2 cellular contexts compared by ENCODE assay signal in the genomic region with DNA sequence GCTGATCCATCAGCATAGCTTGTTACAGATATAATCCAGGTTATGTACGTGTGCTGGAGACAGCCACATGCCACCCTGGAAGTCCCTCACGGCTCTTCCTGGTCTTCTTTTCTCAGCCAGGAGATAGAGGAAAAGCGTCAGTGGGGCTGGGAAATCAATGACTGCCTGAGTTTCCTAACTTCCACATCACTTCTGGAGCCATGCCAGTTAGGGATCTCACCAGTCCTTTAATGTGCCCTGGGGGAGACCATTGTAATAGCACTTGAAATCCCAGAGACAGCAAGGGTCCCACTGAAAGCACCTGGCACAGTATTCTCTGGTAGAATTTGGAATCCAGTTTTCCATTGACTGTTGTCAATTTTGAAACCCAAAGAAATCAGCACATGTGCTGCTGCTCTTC.
A peak's percentile ranks its signal among the peaks of the same experiment; 100 is the strongest.
TF ChIP-seq lines count a peak whose summit lies in the region.

No MANE protein-coding gene starts in this region.

TF ChIP-seq in IMR-90, 13 proteins besides CTCF, POLR2A, EP300 and RAD21:
- TF ChIP-seq CHD1 (IDR thresholded peaks at IDR 0.05; ENCODE audit: low read depth, low read length) (no peak), NFE2L2 (IDR thresholded peaks at IDR 0.05; ENCODE audit: low read depth, low read length) (no peak), MAZ (IDR thresholded peaks at IDR 0.05; ENCODE audit: borderline replicate concordance, low read depth, low read length) (no peak), RFX5 (IDR thresholded peaks at IDR 0.05; ENCODE audit: low read depth, low read length) (no peak), RCOR1 (IDR thresholded peaks at IDR 0.05; ENCODE audit: insufficient replicate concordance, low read length) (no peak), SMC3 (IDR thresholded peaks at IDR 0.05; ENCODE audit: low read depth, low read length) (no peak), FOS (IDR thresholded peaks at IDR 0.05; ENCODE audit: low read depth, low read length) (no peak), BHLHE40 (IDR thresholded peaks at IDR 0.05; ENCODE audit: low read depth, low read length) (no peak), MXI1 (IDR thresholded peaks at IDR 0.05; ENCODE audit: borderline replicate concordance, low read depth, low read length) (no peak), CEBPB (IDR thresholded peaks at IDR 0.05; ENCODE audit: low read depth, low read length) (no peak), MAFK (IDR thresholded peaks at IDR 0.05; ENCODE audit: low read depth, low read length) (no peak)
- TF ChIP-seq, protein P1, sequence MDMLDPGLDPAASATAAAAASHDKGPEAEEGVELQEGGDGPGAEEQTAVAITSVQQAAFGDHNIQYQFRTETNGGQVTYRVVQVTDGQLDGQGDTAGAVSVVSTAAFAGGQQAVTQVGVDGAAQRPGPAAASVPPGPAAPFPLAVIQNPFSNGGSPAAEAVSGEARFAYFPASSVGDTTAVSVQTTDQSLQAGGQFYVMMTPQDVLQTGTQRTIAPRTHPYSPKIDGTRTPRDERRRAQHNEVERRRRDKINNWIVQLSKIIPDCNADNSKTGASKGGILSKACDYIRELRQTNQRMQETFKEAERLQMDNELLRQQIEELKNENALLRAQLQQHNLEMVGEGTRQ (IDR thresholded peaks at IDR 0.05; ENCODE audit: low read depth, low read length) = no peak
- TF ChIP-seq, protein P2, sequence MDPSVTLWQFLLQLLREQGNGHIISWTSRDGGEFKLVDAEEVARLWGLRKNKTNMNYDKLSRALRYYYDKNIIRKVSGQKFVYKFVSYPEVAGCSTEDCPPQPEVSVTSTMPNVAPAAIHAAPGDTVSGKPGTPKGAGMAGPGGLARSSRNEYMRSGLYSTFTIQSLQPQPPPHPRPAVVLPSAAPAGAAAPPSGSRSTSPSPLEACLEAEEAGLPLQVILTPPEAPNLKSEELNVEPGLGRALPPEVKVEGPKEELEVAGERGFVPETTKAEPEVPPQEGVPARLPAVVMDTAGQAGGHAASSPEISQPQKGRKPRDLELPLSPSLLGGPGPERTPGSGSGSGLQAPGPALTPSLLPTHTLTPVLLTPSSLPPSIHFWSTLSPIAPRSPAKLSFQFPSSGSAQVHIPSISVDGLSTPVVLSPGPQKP (IDR thresholded peaks at IDR 0.05; ENCODE audit: borderline replicate concordance, low read depth, low read length) = no peak

TF ChIP-seq in K562, 482 proteins besides CTCF, POLR2A, EP300 and RAD21:
- TF ChIP-seq, protein P3, sequence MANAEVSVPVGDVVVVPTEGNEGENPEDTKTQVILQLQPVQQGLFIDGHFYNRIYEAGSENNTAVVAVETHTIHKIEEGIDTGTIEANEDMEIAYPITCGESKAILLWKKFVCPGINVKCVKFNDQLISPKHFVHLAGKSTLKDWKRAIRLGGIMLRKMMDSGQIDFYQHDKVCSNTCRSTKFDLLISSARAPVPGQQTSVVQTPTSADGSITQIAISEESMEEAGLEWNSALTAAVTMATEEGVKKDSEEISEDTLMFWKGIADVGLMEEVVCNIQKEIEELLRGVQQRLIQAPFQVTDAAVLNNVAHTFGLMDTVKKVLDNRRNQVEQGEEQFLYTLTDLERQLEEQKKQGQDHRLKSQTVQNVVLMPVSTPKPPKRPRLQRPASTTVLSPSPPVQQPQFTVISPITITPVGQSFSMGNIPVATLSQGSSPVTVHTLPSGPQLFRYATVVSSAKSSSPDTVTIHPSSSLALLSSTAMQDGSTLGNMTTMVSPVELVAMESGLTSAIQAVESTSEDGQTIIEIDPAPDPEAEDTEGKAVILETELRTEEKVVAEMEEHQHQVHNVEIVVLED (CRISPR knock-in tag; IDR thresholded peaks at IDR 0.05) = no peak
- TF ChIP-seq NFIC (IDR thresholded peaks at IDR 0.05) (peak; percentile 36; the same call in 1 of the 2 replicates), ZNF347 (CRISPR knock-in tag; IDR thresholded peaks at IDR 0.05; ENCODE audit: low read depth) (no peak), ZNF239 (CRISPR knock-in tag; IDR thresholded peaks at IDR 0.05) (no peak), XRCC5 (IDR thresholded peaks at IDR 0.05; ENCODE audit: low read depth, low read length) (no peak), SMARCE1 (IDR thresholded peaks at IDR 0.05) (no peak), E2F3 (CRISPR knock-in tag; IDR thresholded peaks at IDR 0.05) (no peak), PYGO2 (tag; IDR thresholded peaks at IDR 0.05) (no peak), ELF4 (CRISPR knock-in tag; IDR thresholded peaks at IDR 0.05) (no peak), KHSRP (IDR thresholded peaks at IDR 0.05) (no peak), FOXA3 (CRISPR knock-in tag; conservative IDR thresholded peaks at IDR 0.05 in 1 of 2, IDR thresholded peaks at IDR 0.05 in 1 of 2) (no peak), JUND (IDR thresholded peaks at IDR 0.05; ENCODE audit: borderline replicate concordance, low read depth, low read length) (no peak), JUND (tag; IDR thresholded peaks at IDR 0.05; ENCODE audit: borderline replicate concordance, low read depth, low read length) (no peak)
- TF ChIP-seq, protein P4, sequence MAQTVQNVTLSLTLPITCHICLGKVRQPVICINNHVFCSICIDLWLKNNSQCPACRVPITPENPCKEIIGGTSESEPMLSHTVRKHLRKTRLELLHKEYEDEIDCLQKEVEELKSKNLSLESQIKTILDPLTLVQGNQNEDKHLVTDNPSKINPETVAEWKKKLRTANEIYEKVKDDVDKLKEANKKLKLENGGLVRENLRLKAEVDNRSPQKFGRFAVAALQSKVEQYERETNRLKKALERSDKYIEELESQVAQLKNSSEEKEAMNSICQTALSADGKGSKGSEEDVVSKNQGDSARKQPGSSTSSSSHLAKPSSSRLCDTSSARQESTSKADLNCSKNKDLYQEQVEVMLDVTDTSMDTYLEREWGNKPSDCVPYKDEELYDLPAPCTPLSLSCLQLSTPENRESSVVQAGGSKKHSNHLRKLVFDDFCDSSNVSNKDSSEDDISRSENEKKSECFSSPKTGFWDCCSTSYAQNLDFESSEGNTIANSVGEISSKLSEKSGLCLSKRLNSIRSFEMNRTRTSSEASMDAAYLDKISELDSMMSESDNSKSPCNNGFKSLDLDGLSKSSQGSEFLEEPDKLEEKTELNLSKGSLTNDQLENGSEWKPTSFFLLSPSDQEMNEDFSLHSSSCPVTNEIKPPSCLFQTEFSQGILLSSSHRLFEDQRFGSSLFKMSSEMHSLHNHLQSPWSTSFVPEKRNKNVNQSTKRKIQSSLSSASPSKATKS (CRISPR knock-in tag; IDR thresholded peaks at IDR 0.05) = no peak
- TF ChIP-seq, protein P5, sequence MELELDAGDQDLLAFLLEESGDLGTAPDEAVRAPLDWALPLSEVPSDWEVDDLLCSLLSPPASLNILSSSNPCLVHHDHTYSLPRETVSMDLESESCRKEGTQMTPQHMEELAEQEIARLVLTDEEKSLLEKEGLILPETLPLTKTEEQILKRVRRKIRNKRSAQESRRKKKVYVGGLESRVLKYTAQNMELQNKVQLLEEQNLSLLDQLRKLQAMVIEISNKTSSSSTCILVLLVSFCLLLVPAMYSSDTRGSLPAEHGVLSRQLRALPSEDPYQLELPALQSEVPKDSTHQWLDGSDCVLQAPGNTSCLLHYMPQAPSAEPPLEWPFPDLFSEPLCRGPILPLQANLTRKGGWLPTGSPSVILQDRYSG (tag; conservative IDR thresholded peaks at IDR 0.05; ENCODE audit: low read depth) = no peak; the same call in 1 of the 2 replicates
- TF ChIP-seq, protein P6, sequence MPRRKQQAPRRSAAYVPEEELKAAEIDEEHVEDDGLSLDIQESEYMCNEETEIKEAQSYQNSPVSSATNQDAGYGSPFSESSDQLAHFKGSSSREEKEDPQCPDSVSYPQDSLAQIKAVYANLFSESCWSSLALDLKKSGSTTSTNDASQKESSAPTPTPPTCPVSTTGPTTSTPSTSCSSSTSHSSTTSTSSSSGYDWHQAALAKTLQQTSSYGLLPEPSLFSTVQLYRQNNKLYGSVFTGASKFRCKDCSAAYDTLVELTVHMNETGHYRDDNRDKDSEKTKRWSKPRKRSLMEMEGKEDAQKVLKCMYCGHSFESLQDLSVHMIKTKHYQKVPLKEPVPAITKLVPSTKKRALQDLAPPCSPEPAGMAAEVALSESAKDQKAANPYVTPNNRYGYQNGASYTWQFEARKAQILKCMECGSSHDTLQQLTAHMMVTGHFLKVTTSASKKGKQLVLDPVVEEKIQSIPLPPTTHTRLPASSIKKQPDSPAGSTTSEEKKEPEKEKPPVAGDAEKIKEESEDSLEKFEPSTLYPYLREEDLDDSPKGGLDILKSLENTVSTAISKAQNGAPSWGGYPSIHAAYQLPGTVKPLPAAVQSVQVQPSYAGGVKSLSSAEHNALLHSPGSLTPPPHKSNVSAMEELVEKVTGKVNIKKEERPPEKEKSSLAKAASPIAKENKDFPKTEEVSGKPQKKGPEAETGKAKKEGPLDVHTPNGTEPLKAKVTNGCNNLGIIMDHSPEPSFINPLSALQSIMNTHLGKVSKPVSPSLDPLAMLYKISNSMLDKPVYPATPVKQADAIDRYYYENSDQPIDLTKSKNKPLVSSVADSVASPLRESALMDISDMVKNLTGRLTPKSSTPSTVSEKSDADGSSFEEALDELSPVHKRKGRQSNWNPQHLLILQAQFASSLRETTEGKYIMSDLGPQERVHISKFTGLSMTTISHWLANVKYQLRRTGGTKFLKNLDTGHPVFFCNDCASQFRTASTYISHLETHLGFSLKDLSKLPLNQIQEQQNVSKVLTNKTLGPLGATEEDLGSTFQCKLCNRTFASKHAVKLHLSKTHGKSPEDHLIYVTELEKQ (CRISPR knock-in tag; IDR thresholded peaks at IDR 0.05) = no peak
- TF ChIP-seq, protein P7, sequence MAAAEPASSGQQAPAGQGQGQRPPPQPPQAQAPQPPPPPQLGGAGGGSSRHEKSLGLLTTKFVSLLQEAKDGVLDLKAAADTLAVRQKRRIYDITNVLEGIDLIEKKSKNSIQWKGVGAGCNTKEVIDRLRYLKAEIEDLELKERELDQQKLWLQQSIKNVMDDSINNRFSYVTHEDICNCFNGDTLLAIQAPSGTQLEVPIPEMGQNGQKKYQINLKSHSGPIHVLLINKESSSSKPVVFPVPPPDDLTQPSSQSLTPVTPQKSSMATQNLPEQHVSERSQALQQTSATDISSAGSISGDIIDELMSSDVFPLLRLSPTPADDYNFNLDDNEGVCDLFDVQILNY (CRISPR knock-in tag; IDR thresholded peaks at IDR 0.05) = no peak
- TF ChIP-seq, protein P8, sequence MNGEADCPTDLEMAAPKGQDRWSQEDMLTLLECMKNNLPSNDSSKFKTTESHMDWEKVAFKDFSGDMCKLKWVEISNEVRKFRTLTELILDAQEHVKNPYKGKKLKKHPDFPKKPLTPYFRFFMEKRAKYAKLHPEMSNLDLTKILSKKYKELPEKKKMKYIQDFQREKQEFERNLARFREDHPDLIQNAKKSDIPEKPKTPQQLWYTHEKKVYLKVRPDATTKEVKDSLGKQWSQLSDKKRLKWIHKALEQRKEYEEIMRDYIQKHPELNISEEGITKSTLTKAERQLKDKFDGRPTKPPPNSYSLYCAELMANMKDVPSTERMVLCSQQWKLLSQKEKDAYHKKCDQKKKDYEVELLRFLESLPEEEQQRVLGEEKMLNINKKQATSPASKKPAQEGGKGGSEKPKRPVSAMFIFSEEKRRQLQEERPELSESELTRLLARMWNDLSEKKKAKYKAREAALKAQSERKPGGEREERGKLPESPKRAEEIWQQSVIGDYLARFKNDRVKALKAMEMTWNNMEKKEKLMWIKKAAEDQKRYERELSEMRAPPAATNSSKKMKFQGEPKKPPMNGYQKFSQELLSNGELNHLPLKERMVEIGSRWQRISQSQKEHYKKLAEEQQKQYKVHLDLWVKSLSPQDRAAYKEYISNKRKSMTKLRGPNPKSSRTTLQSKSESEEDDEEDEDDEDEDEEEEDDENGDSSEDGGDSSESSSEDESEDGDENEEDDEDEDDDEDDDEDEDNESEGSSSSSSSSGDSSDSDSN (IDR thresholded peaks at IDR 0.05; ENCODE audit: borderline replicate concordance in 1 of 2, low read depth in 2 of 2, low read length in 2 of 2) = 0 out of 4 replicates have a peak, but pooled peaks of 1 of the 2 experiments have one; percentile 10
TF ChIP-seq in K562: peak in this region for 2.
